Comparison of ENCODE assay signal across 8 cellular contexts in the genomic region with DNA sequence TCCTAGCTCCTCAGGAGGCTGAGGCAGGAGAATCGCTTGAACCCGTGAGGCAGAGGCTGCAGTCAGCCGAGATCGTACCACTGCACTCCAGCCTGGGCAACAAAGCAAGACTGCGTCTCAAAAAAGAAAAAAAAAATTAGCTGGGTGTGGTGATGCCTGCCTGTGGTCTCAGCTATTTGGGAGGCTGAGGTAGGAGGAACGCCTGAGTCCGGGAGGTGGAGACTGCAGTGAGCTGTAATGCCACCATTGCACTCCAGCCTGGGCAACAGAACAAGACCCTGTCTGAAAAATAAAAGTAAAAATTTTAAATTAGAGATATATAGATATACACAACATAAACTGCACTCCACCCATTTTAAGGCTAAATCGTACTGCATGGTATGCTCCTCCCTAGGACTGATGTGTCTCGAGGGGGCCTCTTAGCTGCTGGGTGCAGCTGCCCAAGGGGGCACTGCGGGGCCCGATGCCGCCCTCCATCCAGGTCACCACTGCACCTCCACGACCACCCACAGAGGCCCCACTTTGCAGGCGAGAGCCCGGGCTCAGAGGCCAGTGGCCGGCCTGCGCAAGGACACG. TPM values are rescaled to one million over a fixed set of nuclear protein-coding genes. Genes with fewer than 3 reads are reported as not detected.
DNase-seq lines count a peak whose midpoint lies in the region; ATAC-seq and TF ChIP-seq lines count a peak whose summit lies in the region.

No MANE protein-coding gene starts in this region.

- H2BK5ac ChIP-seq in mesendoderm (ENCODE audit: low read length), result no peak overlapping the region

- H3K4me3 ChIP-seq in Caco-2 (ENCODE audit: low read depth, low read length) (peak overlapping the region; percentile 43), ascending aorta (peak overlapping the region; percentile 67 to 76), mesendoderm (ENCODE audit: low read length) (no peak overlapping the region)

- intact Hi-C loops in Caco-2 (cut with micrococcal nuclease; ENCODE audit: unreplicated experiment), result loop anchor here (1.0 to 5.0 kb wide), 3 partner anchors 41 to 113 kb away; a partner anchor contains a TSS
- intact Hi-C loops in ascending aorta (cut with DNase I), result loop anchor here (1.0 to 2.0 kb wide), 3 partner anchors 41 to 242 kb away; a partner anchor contains a TSS

- CTCF ChIA-PET in Caco-2 (lab: Charles Lee), result interaction anchor here (0.7 to 1.8 kb wide), 8 partner anchors 9 to 333 kb away, joined by 3 to 13 read pairs (median 4); a partner anchor contains a TSS

- peak overlapping the region; percentile 75 for H3K56ac ChIP-seq in mesendoderm (ENCODE audit: low read length)

- BruUV-seq in Caco-2 (replicated peaks; lab: Mats Ljungman, UMichigan), result TSS peak; percentile 84

- no peak overlapping the region for H2BK120ac ChIP-seq in mesendoderm (ENCODE audit: low read depth, low read length)

- peak overlapping the region; percentile 44 for H3K9ac ChIP-seq in mesendoderm (ENCODE audit: low read length)

- H3K9me3 Mint-ChIP-seq in Caco-2 (ENCODE audit: unreplicated experiment), result no peaks in the 10 kb centered on the region

- H3K4ac ChIP-seq in mesendoderm (ENCODE audit: low read depth, low read length), result no peak overlapping the region

- peak overlapping the region; percentile 98 for H3K27ac Mint-ChIP-seq in Caco-2 (ENCODE audit: unreplicated experiment)

- peaks cover 9% of the 10 kb centered on the region for H3K4me1 Mint-ChIP-seq in Caco-2 (ENCODE audit: low read depth, unreplicated experiment)

- H3K9me3 ChIP-seq in Caco-2, result no peaks in the 10 kb centered on the region
- H3K9me3 ChIP-seq in ascending aorta, result no peaks in the 10 kb centered on the region

- no peaks in the 10 kb centered on the region for H3K27me3 Mint-ChIP-seq in Caco-2 (ENCODE audit: insufficient read depth, unreplicated experiment)

- no peak overlapping the region for H2AK5ac ChIP-seq in mesendoderm (ENCODE audit: low read length)

- no peaks in the 10 kb centered on the region for H3K79me2 ChIP-seq in mesendoderm (ENCODE audit: control insufficient read depth, insufficient read depth, low read length)

- peak overlapping the region; percentile 87 to 94 for H3K27ac ChIP-seq in ascending aorta
- H3K27ac ChIP-seq in mesendoderm (ENCODE audit: low read depth, low read length), result no peak overlapping the region

- no peak overlapping the region for H4K8ac ChIP-seq in mesendoderm (ENCODE audit: low read depth, low read length)

- no peaks in the 10 kb centered on the region for H3K36me3 ChIP-seq in Caco-2 (ENCODE audit: control insufficient read depth, insufficient read depth, low read length)
- no peaks in the 10 kb centered on the region for H3K36me3 ChIP-seq in ascending aorta
- no peaks in the 10 kb centered on the region for H3K36me3 ChIP-seq in mesendoderm (ENCODE audit: control insufficient read depth, insufficient read depth, low read length)

- DNase-seq in Caco-2 (no peak), ascending aorta (ENCODE audit: low spot score in 2 of 2) (no peak), mesendoderm (no peak), H4 (ENCODE audit: low spot score) (no peak), NCI-H774 (lab: John Stamatoyannopoulos, UW) (no peak)

- no peak overlapping the region for H4K5ac ChIP-seq in mesendoderm (ENCODE audit: low read length)

- no peaks in the 10 kb centered on the region for H3K79me1 ChIP-seq in mesendoderm (ENCODE audit: low read length)

- H3K18ac ChIP-seq in mesendoderm (ENCODE audit: low read length), result no peak overlapping the region

- peak overlapping the region; percentile 95 for H3K4me3 Mint-ChIP-seq in Caco-2 (ENCODE audit: unreplicated experiment)

- ATAC-seq in HG02610 (IDR thresholded peaks at IDR 0.05; ENCODE audit: unreplicated experiment) (peak; percentile 30), GM21529 (IDR thresholded peaks at IDR 0.05; ENCODE audit: unreplicated experiment) (no peak), GM19324 (IDR thresholded peaks at IDR 0.05; ENCODE audit: low FRiP score, unreplicated experiment) (no peak)

- H3K27me3 ChIP-seq in Caco-2 (replicated peaks; ENCODE audit: control insufficient read depth, insufficient read depth, low read length) (no peaks in the 10 kb centered on the region), ascending aorta (no peaks in the 10 kb centered on the region), mesendoderm (ENCODE audit: insufficient read depth, low read length, poor library complexity) (no peaks in the 10 kb centered on the region)

- H3K4me2 ChIP-seq in mesendoderm (ENCODE audit: low read length), result peak overlapping the region; percentile 43

- WGBS in mesendoderm (ENCODE audit: extremely low coverage, insufficient coverage, low lambda C conversion rate), result no CpG with 5 or more reads among the region's 18 CpGs

- H3K36me3 Mint-ChIP-seq in Caco-2 (ENCODE audit: insufficient read depth, unreplicated experiment), result peaks cover 6% of the 10 kb centered on the region

- POLR2A ChIA-PET in Caco-2 (lab: Charles Lee), result interaction anchor here (0.7 to 1.4 kb wide), 6 partner anchors 9 to 333 kb away, joined by 3 to 10 read pairs (median 6); a partner anchor contains a TSS

- no peak overlapping the region for H2BK15ac ChIP-seq in mesendoderm (replicated peaks; ENCODE audit: low read depth)

- no peak for TF ChIP-seq CTCF in Caco-2 (IDR thresholded peaks at IDR 0.05; ENCODE audit: insufficient read depth in 1 of 2, low read depth in 1 of 2, low read length in 1 of 2, severe bottlenecking in 1 of 2, unreplicated experiment in 1 of 2)
- TF ChIP-seq CTCF in ascending aorta (IDR thresholded peaks at IDR 0.05), result peak in 1 of 3 experiments; percentile 25

- H3K4me1 ChIP-seq in Caco-2 (peaks cover 12% of the 10 kb centered on the region), ascending aorta (peaks cover 0 to 4% of the 10 kb centered on the region in 2 donors), mesendoderm (ENCODE audit: control insufficient read depth, low read depth, low read length) (no peaks in the 10 kb centered on the region)

- no peak overlapping the region for H3K23ac ChIP-seq in mesendoderm (ENCODE audit: low read length)

RNA-seq across cellular contexts. Expression of a gene that starts 40.9 kb away (rescaled TPM):
- total RNA-seq in Caco-2 (2022) (50.8 and 51.2 TPM in 2 replicates), ascending aorta (31.7 TPM)
- 4.5 TPM for polyA plus RNA-seq in mesendoderm (2013, experiment 1 of 2)
- 4.1 TPM for polyA plus RNA-seq in mesendoderm (2013, experiment 2 of 2)
- total RNA-seq in H4 (2014; rRNA removed; shearing (Covaris generic)), result 11.9 and 12.8 TPM in 2 replicates
